Comparison of ENCODE assay signal across 8 cellular contexts in the genomic region with DNA sequence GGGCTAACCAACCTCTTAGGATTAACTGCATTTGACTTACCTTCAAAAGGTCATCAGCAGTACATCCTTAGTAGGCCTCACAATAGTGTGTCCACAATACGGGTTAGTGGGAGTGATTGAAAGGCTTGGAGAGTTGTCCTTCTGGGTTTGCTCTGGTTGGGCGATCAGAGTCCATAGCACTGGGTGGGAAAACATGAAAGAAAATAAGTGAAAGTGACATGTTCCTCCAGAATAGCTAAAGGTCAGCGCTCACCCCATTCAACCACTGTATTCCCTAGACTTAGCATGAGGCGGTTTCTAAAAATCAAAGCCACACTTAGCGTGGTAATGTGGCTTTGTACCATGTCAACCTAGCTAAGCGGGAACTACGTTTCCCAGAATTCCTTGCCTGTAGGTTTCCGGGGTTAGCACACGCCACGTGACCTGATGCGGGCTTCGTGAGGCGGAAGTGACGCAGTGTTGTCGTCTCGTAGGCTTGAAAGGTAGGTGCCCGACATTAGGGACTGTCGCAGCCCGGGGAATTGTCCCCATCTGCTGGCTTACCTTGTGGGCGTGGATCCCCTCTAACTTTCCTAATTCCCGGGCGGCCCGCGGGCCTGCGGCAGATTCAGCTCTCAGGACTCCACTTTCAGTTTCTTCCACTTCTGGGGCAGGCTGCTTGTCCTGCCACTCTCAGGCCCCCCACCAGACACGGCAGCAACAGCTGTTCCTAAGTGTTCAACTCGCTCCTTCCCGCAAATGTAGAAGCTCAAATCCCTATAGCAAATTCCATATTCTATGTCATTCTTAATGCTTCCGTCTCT. TPM values are rescaled to one million over a fixed set of nuclear protein-coding genes. Genes with fewer than 3 reads are reported as not detected.
A peak's percentile ranks its signal among the peaks of the same experiment; 100 is the strongest.
DNase-seq lines count a peak whose midpoint lies in the region; ATAC-seq and TF ChIP-seq lines count a peak whose summit lies in the region.

No MANE protein-coding gene starts in this region.

- intact Hi-C loops in transverse colon (cut with DNase I; ENCODE audit: low total_unique reads) = no loop called here

- TF ChIP-seq EP300 in transverse colon (IDR thresholded peaks at IDR 0.05; ENCODE audit: low read depth) = no peak

- H3K36me3 ChIP-seq in cardiac muscle cell (no peaks in the 10 kb centered on the region), parathyroid adenoma (ENCODE audit: control insufficient read depth, insufficient read depth, low read length) (no peaks in the 10 kb centered on the region), transverse colon (no peaks in the 10 kb centered on the region)

- H3K27ac ChIP-seq in cardiac muscle cell (peak overlapping the region; percentile 58), parathyroid adenoma (peak overlapping the region; percentile 88), transverse colon (peak overlapping the region; percentile 77 to 89 (median 85))

- TF ChIP-seq POLR2A in GM10847 (IDR thresholded peaks at IDR 0.05; ENCODE audit: extremely low read depth, insufficient read length) (peak; percentile 63), transverse colon (IDR thresholded peaks at IDR 0.05) (peak; percentile 63)

- DNase-seq in NCI-H1048 (lab: John Stamatoyannopoulos, UW) (peak; percentile 85), SKM-1 (lab: John Stamatoyannopoulos, UW; ENCODE audit: unreplicated experiment) (peak; percentile 30), cardiac muscle cell (ENCODE audit: low read depth in 1 of 2, low spot score in 1 of 2) (peak; percentile 92 to 93), transverse colon (peak; percentile 91)
- DNase-seq in activated naive CD8-positive, alpha-beta T cell treated with anti-CD3 and anti-CD28 coated beads, Interleukin-2, amount 50 U/mL, for 16 hours (ENCODE audit: low read depth, low spot score) = peak; percentile 67

- peaks cover 32% of the 10 kb centered on the region for H3K27me3 ChIP-seq in cardiac muscle cell
- no peaks in the 10 kb centered on the region for H3K27me3 ChIP-seq in parathyroid adenoma (ENCODE audit: control insufficient read depth, insufficient read depth, low read length)
- H3K27me3 ChIP-seq in transverse colon = no peaks in the 10 kb centered on the region

- no peaks in the 10 kb centered on the region for H3K9me3 ChIP-seq in cardiac muscle cell (ENCODE audit: low read depth)
- H3K9me3 ChIP-seq in parathyroid adenoma (ENCODE audit: control insufficient read depth, low read length) = no peaks in the 10 kb centered on the region
- H3K9me3 ChIP-seq in transverse colon = no peaks in the 10 kb centered on the region

- WGBS in transverse colon (ENCODE audit: low coverage in 1 of 2), 2 donors = 0 to 13% methylated on average over 2 to 17 of the region's 29 CpGs

- in situ Hi-C loops in transverse colon (cut with MboI; ENCODE audit: low pct_ligation_motif_present in 1 of 4, low pct_unique_long_range_greater_than_20kb in 1 of 4, low sequenced_read_pairs in 3 of 4) = no loop called here

- H3K9ac ChIP-seq in parathyroid adenoma = peak overlapping the region; percentile 0

- H3K4me2 ChIP-seq in parathyroid adenoma (ENCODE audit: low read length) = peak overlapping the region; percentile 71

- H3K4me1 ChIP-seq in cardiac muscle cell (ENCODE audit: low read depth) (peaks cover 5% of the 10 kb centered on the region), parathyroid adenoma (peaks cover 11% of the 10 kb centered on the region), transverse colon (peaks cover 0 to 10% (median 2%) of the 10 kb centered on the region in 4 donors)

- no peaks in the 10 kb centered on the region for H3K79me2 ChIP-seq in parathyroid adenoma

- peak overlapping the region; percentile 100 for H2AFZ ChIP-seq in parathyroid adenoma

- TF ChIP-seq CTCF in cardiac muscle cell (IDR thresholded peaks at IDR 0.05; ENCODE audit: low read depth, low read length) (no peak), parathyroid adenoma (IDR thresholded peaks at IDR 0.05) (no peak), transverse colon (IDR thresholded peaks at IDR 0.05) (no peak)

- peak overlapping the region; percentile 48 for H3K4me3 ChIP-seq in cardiac muscle cell
- peak overlapping the region; percentile 97 for H3K4me3 ChIP-seq in parathyroid adenoma (ENCODE audit: low read depth, low read length)
- H3K4me3 ChIP-seq in transverse colon = peak overlapping the region; percentile 49 to 65 (median 58)

- ATAC-seq in HG02588 (IDR thresholded peaks at IDR 0.05; ENCODE audit: unreplicated experiment) = peak; percentile 97

RNA-seq across cellular contexts. Expression of a gene that starts 19.8 kb away (rescaled TPM):
- total RNA-seq in cardiac muscle cell (not detected in 2 replicates), transverse colon (not detected)
- not detected in 2 replicates for polyA plus RNA-seq in cardiac muscle cell

Comparison
In these comparisons a context has a peak if more than half of its experiments do, and no peak if none do; other contexts are left out.
1. Peak in every context shown above with its lines: DNase-seq, ATAC-seq, H3K4me3 ChIP-seq and H3K27ac ChIP-seq.
2. DNase-seq: peak in every context shown above with its lines; median percentile 92 in cardiac muscle cell; 91 in transverse colon; 85 in NCI-H1048; 67 in activated naive CD8-positive, alpha-beta T cell treated with anti-CD3 and anti-CD28 coated beads, Interleukin-2, amount 50 U/mL, for 16 hours; 30 in SKM-1.